Comparison of ENCODE assay signal across 1 cellular context in the genomic region with DNA sequence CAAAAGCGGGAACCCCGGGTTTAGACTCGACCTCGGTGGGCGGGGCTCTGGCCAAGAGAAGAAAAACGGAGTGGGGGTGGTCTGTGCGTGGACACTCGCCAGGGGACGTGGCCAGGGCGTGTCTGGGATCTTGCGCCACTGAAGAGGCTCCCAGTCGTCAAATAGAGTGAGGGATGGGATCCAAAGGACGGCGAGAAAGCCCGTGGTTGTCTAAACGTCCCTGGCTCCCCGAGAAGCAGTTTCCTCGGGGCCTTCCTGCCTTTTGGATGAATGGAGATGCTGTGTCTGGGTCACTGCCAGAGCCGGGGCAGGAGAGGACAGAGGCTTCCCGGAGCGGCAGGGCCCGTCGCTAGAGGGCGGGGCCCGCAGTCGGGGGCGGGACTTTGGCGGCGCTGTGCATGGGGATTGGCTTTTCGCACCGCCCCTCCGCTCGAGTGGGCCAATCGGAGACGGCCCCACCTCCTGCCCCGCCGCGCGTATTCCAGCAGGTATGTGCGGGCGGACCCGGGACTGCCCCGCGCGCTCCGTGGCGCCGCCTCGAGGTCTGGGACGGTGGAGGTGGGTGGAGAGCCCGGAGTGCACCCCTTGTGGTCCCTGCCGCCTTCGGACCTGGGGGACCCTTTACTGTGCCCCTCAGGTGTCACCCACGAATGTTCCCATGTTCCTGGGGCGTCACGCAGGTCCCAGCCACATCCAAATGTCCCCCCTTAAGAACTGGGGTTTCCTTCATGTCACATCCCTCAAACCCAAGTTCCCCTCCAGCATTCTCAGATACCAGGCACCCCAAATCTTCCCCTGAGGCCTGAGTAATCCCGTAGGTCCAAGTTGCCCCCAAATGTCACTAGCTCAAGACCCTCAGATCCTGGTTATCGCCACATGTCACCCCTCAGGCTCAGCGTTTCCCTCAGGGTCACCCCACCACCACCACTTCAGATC.
TF ChIP-seq lines count a peak whose summit lies in the region.

No MANE protein-coding gene starts in this region.

TF ChIP-seq in HCT116, 20 proteins besides CTCF, POLR2A, EP300 and RAD21 (continued from another document):
- TF ChIP-seq ZBTB33 (IDR thresholded peaks at IDR 0.05; ENCODE audit: extremely low read depth, insufficient replicate concordance, low read length) (no peak), POLR2AphosphoS5 (IDR thresholded peaks at IDR 0.05; ENCODE audit: low read depth, low read length) (peak; percentile 95), EGR1 (IDR thresholded peaks at IDR 0.05; ENCODE audit: low read depth) (0 out of 2 replicates have a peak, but pooled peaks have one; percentile 47), ZNF274 (IDR thresholded peaks at IDR 0.05; ENCODE audit: low read depth, low read length) (no peak), ELF1 (IDR thresholded peaks at IDR 0.05; ENCODE audit: borderline replicate concordance, low read depth) (no peak; the same call in 1 of the 2 replicates), SRF (IDR thresholded peaks at IDR 0.05; ENCODE audit: low read depth) (no peak)
- TF ChIP-seq, protein P1, sequence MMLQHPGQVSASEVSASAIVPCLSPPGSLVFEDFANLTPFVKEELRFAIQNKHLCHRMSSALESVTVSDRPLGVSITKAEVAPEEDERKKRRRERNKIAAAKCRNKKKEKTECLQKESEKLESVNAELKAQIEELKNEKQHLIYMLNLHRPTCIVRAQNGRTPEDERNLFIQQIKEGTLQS (IDR thresholded peaks at IDR 0.05), result no peak
TF ChIP-seq in HCT116: peak in this region for 5.
